Comparison of ENCODE assay signal across 1 cellular context in the genomic region with DNA sequence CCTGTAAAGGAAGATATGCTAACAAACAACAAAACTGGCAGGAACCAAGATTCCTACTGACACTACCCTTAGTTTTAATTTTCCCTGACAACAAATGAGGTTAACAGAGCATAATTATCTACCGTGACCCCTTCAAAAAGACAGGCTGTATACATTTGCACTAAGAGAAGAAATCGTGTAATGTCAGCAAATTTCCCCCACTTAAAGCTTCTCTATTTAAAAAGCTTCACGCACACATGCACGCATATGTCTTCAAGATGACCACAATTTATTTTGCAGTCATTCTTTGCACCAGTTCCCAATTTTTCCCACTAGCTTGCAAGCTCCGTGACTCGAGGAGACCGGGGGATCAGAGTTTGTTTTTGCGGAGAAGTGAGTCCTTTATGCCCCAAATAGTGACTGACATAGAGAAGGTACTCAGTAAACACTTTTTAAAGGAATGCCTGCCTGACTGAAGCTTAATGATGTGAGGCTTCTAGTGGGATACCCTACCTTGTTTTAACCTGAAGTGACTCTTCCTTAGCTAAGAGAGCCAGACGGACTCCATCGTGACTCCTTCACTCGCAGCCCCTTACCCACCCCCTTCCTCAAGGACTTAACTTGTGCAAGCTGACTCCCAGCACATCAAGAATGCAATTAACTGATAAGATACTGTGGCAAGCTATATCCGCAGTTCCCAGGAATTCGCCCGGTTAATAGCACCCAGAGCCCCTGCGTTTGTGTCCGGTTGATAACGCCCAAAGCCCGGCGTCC.
TF ChIP-seq lines count a peak whose summit lies in the region.

No MANE protein-coding gene starts in this region.

TF ChIP-seq in K562, 482 proteins besides CTCF, POLR2A, EP300 and RAD21 (continued from another document and continues in another):
- TF ChIP-seq, protein P1, sequence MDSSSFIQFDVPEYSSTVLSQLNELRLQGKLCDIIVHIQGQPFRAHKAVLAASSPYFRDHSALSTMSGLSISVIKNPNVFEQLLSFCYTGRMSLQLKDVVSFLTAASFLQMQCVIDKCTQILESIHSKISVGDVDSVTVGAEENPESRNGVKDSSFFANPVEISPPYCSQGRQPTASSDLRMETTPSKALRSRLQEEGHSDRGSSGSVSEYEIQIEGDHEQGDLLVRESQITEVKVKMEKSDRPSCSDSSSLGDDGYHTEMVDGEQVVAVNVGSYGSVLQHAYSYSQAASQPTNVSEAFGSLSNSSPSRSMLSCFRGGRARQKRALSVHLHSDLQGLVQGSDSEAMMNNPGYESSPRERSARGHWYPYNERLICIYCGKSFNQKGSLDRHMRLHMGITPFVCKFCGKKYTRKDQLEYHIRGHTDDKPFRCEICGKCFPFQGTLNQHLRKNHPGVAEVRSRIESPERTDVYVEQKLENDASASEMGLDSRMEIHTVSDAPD (CRISPR knock-in tag; IDR thresholded peaks at IDR 0.05), result no peak
- TF ChIP-seq ZNF707 (CRISPR knock-in tag; conservative IDR thresholded peaks at IDR 0.05) (0 out of 2 replicates have a peak, but pooled peaks have one; percentile 41), HDAC3 (IDR thresholded peaks at IDR 0.05; ENCODE audit: borderline replicate concordance, partially characterized antibody) (peak; percentile 75), SMAD4 (CRISPR knock-in tag; conservative IDR thresholded peaks at IDR 0.05) (peak; percentile 93), ZNF354B (CRISPR knock-in tag; IDR thresholded peaks at IDR 0.05) (0 out of 2 replicates have a peak, but pooled peaks have one; percentile 38), ZNF253 (CRISPR knock-in tag; conservative IDR thresholded peaks at IDR 0.05) (no peak), ZNF23 (CRISPR knock-in tag; IDR thresholded peaks at IDR 0.05) (no peak), FOS (IDR thresholded peaks at IDR 0.05; ENCODE audit: extremely low read depth, insufficient read length) (no peak), MCM5 (IDR thresholded peaks at IDR 0.05; ENCODE audit: low read depth) (no peak), CAMTA2 (CRISPR knock-in tag; conservative IDR thresholded peaks at IDR 0.05) (0 out of 2 replicates have a peak, but pooled peaks have one; percentile 10), HDAC2 (IDR thresholded peaks at IDR 0.05) (no peak; the same call in 1 of the 2 replicates), ZFPM2 (CRISPR knock-in tag; IDR thresholded peaks at IDR 0.05) (no peak), HMG20B (CRISPR knock-in tag; IDR thresholded peaks at IDR 0.05) (no peak; the same call in 1 of the 2 replicates), EGR1 (conservative IDR thresholded peaks at IDR 0.05) (no peak), ZNF217 (CRISPR knock-in tag; IDR thresholded peaks at IDR 0.05) (no peak), PHTF2 (CRISPR knock-in tag; IDR thresholded peaks at IDR 0.05) (no peak), SIX5 (IDR thresholded peaks at IDR 0.05; ENCODE audit: borderline replicate concordance in 1 of 2, insufficient read depth in 1 of 2, low read depth in 1 of 2, low read length in 2 of 2) (no peak), CEBPG (CRISPR knock-in tag; IDR thresholded peaks at IDR 0.05) (0 out of 2 replicates have a peak, but pooled peaks have one; percentile 27), CEBPG (tag; conservative IDR thresholded peaks at IDR 0.05 in 1 of 2, IDR thresholded peaks at IDR 0.05 in 1 of 2) (peak in 1 of 2 experiments; percentile 46; a peak in 1 of 4 replicates), RUNX1 (IDR thresholded peaks at IDR 0.05; ENCODE audit: low read depth) (no peak), POLR3G (IDR thresholded peaks at IDR 0.05; ENCODE audit: extremely low read depth, insufficient read length, insufficient replicate concordance) (no peak), BACH1 (tag; IDR thresholded peaks at IDR 0.05) (peak; percentile 72; the same call in 1 of the 2 replicates), MEF2D (tag; conservative IDR thresholded peaks at IDR 0.05; ENCODE audit: low read depth) (peak; percentile 73; the same call in 1 of the 2 replicates), SMARCA5 (IDR thresholded peaks at IDR 0.05) (no peak), PHB2 (IDR thresholded peaks at IDR 0.05; ENCODE audit: low read depth) (no peak), MAFG (tag; conservative IDR thresholded peaks at IDR 0.05) (peak; percentile 96), RFX7 (CRISPR knock-in tag; IDR thresholded peaks at IDR 0.05) (no peak), HCFC1 (IDR thresholded peaks at IDR 0.05; ENCODE audit: low read depth, low read length) (no peak), RHOXF2B (CRISPR knock-in tag; conservative IDR thresholded peaks at IDR 0.05) (peak; percentile 26; the same call in 1 of the 2 replicates), ZSCAN29 (IDR thresholded peaks at IDR 0.05) (no peak), TAF9B (IDR thresholded peaks at IDR 0.05; ENCODE audit: partially characterized antibody) (no peak), HNRNPUL1 (IDR thresholded peaks at IDR 0.05; ENCODE audit: low read length) (no peak), SMARCE1 (IDR thresholded peaks at IDR 0.05) (peak; percentile 66), MIER1 (IDR thresholded peaks at IDR 0.05; ENCODE audit: low read depth) (no peak), ZNF408 (CRISPR knock-in tag; IDR thresholded peaks at IDR 0.05; ENCODE audit: low read depth) (no peak), ZNF830 (CRISPR knock-in tag; IDR thresholded peaks at IDR 0.05) (no peak), ILK (tag; IDR thresholded peaks at IDR 0.05; ENCODE audit: borderline replicate concordance, low read depth) (peak; percentile 62; the same call in 1 of the 2 replicates), PURB (CRISPR knock-in tag; IDR thresholded peaks at IDR 0.05; ENCODE audit: low read depth) (no peak), ZC3H8 (IDR thresholded peaks at IDR 0.05) (no peak), PHF8 (IDR thresholded peaks at IDR 0.05; ENCODE audit: borderline replicate concordance, low read length) (no peak), RBM39 (optimal IDR thresholded peaks at IDR 0.05; ENCODE audit: low read depth, low read length) (no peak), KDM2B (CRISPR knock-in tag; IDR thresholded peaks at IDR 0.05) (no peak), RCOR1 (IDR thresholded peaks at IDR 0.05; ENCODE audit: borderline replicate concordance in 1 of 2, low read depth in 2 of 2, low read length in 2 of 2) (peak; percentile 31 to 91; a peak in 2 of 4 replicates), JUN (IDR thresholded peaks at IDR 0.05; ENCODE audit: borderline replicate concordance, low read depth, low read length) (no peak), JUN (CRISPR knock-in tag; IDR thresholded peaks at IDR 0.05; ENCODE audit: borderline replicate concordance) (no peak), L3MBTL2 (IDR thresholded peaks at IDR 0.05) (no peak), SAFB (IDR thresholded peaks at IDR 0.05; ENCODE audit: borderline replicate concordance, low read depth, low read length) (no peak)
- TF ChIP-seq, protein P2, sequence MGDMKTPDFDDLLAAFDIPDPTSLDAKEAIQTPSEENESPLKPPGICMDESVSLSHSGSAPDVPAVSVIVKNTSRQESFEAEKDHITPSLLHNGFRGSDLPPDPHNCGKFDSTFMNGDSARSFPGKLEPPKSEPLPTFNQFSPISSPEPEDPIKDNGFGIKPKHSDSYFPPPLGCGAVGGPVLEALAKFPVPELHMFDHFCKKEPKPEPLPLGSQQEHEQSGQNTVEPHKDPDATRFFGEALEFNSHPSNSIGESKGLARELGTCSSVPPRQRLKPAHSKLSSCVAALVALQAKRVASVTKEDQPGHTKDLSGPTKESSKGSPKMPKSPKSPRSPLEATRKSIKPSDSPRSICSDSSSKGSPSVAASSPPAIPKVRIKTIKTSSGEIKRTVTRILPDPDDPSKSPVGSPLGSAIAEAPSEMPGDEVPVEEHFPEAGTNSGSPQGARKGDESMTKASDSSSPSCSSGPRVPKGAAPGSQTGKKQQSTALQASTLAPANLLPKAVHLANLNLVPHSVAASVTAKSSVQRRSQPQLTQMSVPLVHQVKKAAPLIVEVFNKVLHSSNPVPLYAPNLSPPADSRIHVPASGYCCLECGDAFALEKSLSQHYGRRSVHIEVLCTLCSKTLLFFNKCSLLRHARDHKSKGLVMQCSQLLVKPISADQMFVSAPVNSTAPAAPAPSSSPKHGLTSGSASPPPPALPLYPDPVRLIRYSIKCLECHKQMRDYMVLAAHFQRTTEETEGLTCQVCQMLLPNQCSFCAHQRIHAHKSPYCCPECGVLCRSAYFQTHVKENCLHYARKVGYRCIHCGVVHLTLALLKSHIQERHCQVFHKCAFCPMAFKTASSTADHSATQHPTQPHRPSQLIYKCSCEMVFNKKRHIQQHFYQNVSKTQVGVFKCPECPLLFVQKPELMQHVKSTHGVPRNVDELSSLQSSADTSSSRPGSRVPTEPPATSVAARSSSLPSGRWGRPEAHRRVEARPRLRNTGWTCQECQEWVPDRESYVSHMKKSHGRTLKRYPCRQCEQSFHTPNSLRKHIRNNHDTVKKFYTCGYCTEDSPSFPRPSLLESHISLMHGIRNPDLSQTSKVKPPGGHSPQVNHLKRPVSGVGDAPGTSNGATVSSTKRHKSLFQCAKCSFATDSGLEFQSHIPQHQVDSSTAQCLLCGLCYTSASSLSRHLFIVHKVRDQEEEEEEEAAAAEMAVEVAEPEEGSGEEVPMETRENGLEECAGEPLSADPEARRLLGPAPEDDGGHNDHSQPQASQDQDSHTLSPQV (IDR thresholded peaks at IDR 0.05), result peak; percentile 99
- TF ChIP-seq, protein P3, sequence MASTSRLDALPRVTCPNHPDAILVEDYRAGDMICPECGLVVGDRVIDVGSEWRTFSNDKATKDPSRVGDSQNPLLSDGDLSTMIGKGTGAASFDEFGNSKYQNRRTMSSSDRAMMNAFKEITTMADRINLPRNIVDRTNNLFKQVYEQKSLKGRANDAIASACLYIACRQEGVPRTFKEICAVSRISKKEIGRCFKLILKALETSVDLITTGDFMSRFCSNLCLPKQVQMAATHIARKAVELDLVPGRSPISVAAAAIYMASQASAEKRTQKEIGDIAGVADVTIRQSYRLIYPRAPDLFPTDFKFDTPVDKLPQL (IDR thresholded peaks at IDR 0.05; ENCODE audit: extremely low read depth, insufficient read length), result no peak
- TF ChIP-seq, protein P4, sequence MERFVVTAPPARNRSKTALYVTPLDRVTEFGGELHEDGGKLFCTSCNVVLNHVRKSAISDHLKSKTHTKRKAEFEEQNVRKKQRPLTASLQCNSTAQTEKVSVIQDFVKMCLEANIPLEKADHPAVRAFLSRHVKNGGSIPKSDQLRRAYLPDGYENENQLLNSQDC (CRISPR knock-in tag; IDR thresholded peaks at IDR 0.05), result no peak
- TF ChIP-seq, protein P5, sequence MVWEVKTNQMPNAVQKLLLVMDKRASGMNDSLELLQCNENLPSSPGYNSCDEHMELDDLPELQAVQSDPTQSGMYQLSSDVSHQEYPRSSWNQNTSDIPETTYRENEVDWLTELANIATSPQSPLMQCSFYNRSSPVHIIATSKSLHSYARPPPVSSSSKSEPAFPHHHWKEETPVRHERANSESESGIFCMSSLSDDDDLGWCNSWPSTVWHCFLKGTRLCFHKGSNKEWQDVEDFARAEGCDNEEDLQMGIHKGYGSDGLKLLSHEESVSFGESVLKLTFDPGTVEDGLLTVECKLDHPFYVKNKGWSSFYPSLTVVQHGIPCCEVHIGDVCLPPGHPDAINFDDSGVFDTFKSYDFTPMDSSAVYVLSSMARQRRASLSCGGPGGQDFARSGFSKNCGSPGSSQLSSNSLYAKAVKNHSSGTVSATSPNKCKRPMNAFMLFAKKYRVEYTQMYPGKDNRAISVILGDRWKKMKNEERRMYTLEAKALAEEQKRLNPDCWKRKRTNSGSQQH (CRISPR knock-in tag; IDR thresholded peaks at IDR 0.05), result peak; percentile 81; the same call in 1 of the 2 replicates
- TF ChIP-seq, protein P6, sequence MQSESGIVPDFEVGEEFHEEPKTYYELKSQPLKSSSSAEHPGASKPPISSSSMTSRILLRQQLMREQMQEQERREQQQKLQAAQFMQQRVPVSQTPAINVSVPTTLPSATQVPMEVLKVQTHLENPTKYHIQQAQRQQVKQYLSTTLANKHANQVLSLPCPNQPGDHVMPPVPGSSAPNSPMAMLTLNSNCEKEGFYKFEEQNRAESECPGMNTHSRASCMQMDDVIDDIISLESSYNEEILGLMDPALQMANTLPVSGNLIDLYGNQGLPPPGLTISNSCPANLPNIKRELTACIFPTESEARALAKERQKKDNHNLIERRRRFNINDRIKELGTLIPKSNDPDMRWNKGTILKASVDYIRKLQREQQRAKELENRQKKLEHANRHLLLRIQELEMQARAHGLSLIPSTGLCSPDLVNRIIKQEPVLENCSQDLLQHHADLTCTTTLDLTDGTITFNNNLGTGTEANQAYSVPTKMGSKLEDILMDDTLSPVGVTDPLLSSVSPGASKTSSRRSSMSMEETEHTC (IDR thresholded peaks at IDR 0.05), result no peak
- TF ChIP-seq, protein P7, sequence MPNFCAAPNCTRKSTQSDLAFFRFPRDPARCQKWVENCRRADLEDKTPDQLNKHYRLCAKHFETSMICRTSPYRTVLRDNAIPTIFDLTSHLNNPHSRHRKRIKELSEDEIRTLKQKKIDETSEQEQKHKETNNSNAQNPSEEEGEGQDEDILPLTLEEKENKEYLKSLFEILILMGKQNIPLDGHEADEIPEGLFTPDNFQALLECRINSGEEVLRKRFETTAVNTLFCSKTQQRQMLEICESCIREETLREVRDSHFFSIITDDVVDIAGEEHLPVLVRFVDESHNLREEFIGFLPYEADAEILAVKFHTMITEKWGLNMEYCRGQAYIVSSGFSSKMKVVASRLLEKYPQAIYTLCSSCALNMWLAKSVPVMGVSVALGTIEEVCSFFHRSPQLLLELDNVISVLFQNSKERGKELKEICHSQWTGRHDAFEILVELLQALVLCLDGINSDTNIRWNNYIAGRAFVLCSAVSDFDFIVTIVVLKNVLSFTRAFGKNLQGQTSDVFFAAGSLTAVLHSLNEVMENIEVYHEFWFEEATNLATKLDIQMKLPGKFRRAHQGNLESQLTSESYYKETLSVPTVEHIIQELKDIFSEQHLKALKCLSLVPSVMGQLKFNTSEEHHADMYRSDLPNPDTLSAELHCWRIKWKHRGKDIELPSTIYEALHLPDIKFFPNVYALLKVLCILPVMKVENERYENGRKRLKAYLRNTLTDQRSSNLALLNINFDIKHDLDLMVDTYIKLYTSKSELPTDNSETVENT (CRISPR knock-in tag; IDR thresholded peaks at IDR 0.05), result no peak
- TF ChIP-seq, protein P8, sequence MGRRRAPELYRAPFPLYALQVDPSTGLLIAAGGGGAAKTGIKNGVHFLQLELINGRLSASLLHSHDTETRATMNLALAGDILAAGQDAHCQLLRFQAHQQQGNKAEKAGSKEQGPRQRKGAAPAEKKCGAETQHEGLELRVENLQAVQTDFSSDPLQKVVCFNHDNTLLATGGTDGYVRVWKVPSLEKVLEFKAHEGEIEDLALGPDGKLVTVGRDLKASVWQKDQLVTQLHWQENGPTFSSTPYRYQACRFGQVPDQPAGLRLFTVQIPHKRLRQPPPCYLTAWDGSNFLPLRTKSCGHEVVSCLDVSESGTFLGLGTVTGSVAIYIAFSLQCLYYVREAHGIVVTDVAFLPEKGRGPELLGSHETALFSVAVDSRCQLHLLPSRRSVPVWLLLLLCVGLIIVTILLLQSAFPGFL (CRISPR knock-in tag; IDR thresholded peaks at IDR 0.05), result no peak
- TF ChIP-seq, protein P9, sequence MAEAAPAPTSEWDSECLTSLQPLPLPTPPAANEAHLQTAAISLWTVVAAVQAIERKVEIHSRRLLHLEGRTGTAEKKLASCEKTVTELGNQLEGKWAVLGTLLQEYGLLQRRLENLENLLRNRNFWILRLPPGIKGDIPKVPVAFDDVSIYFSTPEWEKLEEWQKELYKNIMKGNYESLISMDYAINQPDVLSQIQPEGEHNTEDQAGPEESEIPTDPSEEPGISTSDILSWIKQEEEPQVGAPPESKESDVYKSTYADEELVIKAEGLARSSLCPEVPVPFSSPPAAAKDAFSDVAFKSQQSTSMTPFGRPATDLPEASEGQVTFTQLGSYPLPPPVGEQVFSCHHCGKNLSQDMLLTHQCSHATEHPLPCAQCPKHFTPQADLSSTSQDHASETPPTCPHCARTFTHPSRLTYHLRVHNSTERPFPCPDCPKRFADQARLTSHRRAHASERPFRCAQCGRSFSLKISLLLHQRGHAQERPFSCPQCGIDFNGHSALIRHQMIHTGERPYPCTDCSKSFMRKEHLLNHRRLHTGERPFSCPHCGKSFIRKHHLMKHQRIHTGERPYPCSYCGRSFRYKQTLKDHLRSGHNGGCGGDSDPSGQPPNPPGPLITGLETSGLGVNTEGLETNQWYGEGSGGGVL (CRISPR knock-in tag; IDR thresholded peaks at IDR 0.05), result peak; percentile 29; the same call in 1 of the 2 replicates
